22 cellular contexts compared by ENCODE assay signal in the genomic region with DNA sequence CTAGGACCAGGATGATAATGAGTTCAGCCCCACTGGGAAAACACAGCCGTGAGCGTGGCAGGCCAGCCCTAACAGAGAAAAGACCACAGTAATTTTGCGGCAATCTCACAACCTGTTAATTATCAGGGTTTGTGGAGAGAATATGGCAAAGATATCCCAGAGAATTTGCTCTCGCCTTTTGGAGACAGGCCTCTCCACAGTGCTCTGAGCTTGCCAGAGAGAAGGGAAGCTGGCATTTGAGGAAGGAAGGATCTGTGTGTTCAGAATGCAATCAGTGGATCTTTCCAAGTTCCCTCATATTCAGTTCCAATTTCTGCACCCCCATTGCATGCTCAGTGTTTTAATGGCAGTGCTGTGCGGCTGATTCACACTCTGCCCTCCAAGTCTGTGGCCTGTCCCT.
DNase-seq lines count a peak whose midpoint lies in the region; ATAC-seq, FAIRE-seq and TF ChIP-seq lines count a peak whose summit lies in the region.
"Had no signal": no experiment of that assay in that cellular context is flagged by ENCODE, and none has a peak within 500 bp of the region (broad histone marks: within the 10 kb centered on the region; RNA-seq: fewer than 3 reads in every experiment).

No MANE protein-coding gene starts in this region.

- H3K27me3 ChIP-seq in astrocyte (ENCODE audit: insufficient read depth, low read length): no peaks in the 10 kb centered on the region
- H3K27me3 ChIP-seq: BE2C had no signal

- H3K79me2 ChIP-seq in astrocyte (ENCODE audit: insufficient read depth, low read length): peaks cover 14% of the 10 kb centered on the region

- peaks cover 50% of the 10 kb centered on the region for H4K20me1 ChIP-seq in astrocyte (ENCODE audit: insufficient read depth, low read length)

- H3K4me2 ChIP-seq in astrocyte (ENCODE audit: low read length): no peak overlapping the region
- H3K4me2 ChIP-seq: GM23338 had no signal

- no peaks in the 10 kb centered on the region for H3K4me1 ChIP-seq in astrocyte (ENCODE audit: insufficient read depth, low read length)

- no peak for FAIRE-seq in astrocyte (lab: Jason Lieb, UNC)
- FAIRE-seq: G401.6, GM12891, GM19239, H54, HTR-8/SVneo had no signal

- no peaks in the 10 kb centered on the region for H3K27me3 Mint-ChIP-seq in astrocyte (ENCODE audit: low read depth, unreplicated experiment)
- H3K27me3 Mint-ChIP-seq: CD4-positive, CD25-positive, alpha-beta regulatory T cell; CD8-positive, alpha-beta memory T cell had no signal

- peaks cover 21% of the 10 kb centered on the region for H3K4me1 Mint-ChIP-seq in astrocyte (ENCODE audit: low read depth, unreplicated experiment)
- H3K4me1 Mint-ChIP-seq: CD4-positive, CD25-positive, alpha-beta regulatory T cell; CD8-positive, alpha-beta memory T cell; GM23338 had no signal

- H3K4me3 Mint-ChIP-seq in astrocyte (ENCODE audit: unreplicated experiment): no peak overlapping the region
- H3K4me3 Mint-ChIP-seq: CD4-positive, CD25-positive, alpha-beta regulatory T cell; CD8-positive, alpha-beta memory T cell; GM23338 had no signal

- DNase-seq in NCI-H2227 (lab: John Stamatoyannopoulos, UW; ENCODE audit: unreplicated experiment) (peak; percentile 7), astrocyte (ENCODE audit: low read depth) (no peak), globus pallidus (ENCODE audit: low spot score) (peak; percentile 10), RPMI8226 (no peak), sciatic nerve (ENCODE audit: low spot score) (no peak)
- DNase-seq: BE2C; CD4-positive, CD25-positive, alpha-beta regulatory T cell; CD8-positive, alpha-beta memory T cell; COR-L47; DMS 273 treated with DMSO at 0.1 percent for 48 hours; DMS53; DND-41; EL; HCEC 1CT; IMR-90 had no signal

- intact Hi-C loops in sciatic nerve (cut with DNase I): no loop called here

- no peaks in the 10 kb centered on the region for H3K9me3 ChIP-seq in astrocyte (ENCODE audit: insufficient read depth, low read depth, low read length)
- H3K9me3 ChIP-seq: BE2C had no signal

- ATAC-seq in GM21723 (IDR thresholded peaks at IDR 0.05; ENCODE audit: unreplicated experiment): no peak
- ATAC-seq in sciatic nerve: no peak
- ATAC-seq: GM23338 had no signal

- H2AFZ ChIP-seq in astrocyte (ENCODE audit: low read depth, low read length): no peak overlapping the region
- H2AFZ ChIP-seq: GM23338 had no signal

- H3K4me3 ChIP-seq in astrocyte (ENCODE audit: insufficient read depth, low read depth, low read length): no peak overlapping the region
- H3K4me3 ChIP-seq: GM23338 had no signal

- peaks cover 35% of the 10 kb centered on the region for H3K36me3 Mint-ChIP-seq in astrocyte (ENCODE audit: low read depth, unreplicated experiment)
- H3K36me3 Mint-ChIP-seq: CD4-positive, CD25-positive, alpha-beta regulatory T cell; CD8-positive, alpha-beta memory T cell had no signal

- no peak overlapping the region for H3K9ac ChIP-seq in astrocyte (ENCODE audit: low read length)

- H3K9me3 Mint-ChIP-seq in astrocyte (ENCODE audit: unreplicated experiment): no peaks in the 10 kb centered on the region
- H3K9me3 Mint-ChIP-seq: GM23338 had no signal

- no peak for TF ChIP-seq CTCF in astrocyte (IDR thresholded peaks at IDR 0.05; ENCODE audit: insufficient read depth, low read depth, low read length)

- H3K27ac Mint-ChIP-seq in astrocyte (ENCODE audit: unreplicated experiment): peak overlapping the region; percentile 3
- H3K27ac Mint-ChIP-seq: CD4-positive, CD25-positive, alpha-beta regulatory T cell; CD8-positive, alpha-beta memory T cell; GM23338 had no signal

- peaks cover 8% of the 10 kb centered on the region for H3K36me3 ChIP-seq in astrocyte (ENCODE audit: insufficient read depth, low read length)
- H3K36me3 ChIP-seq: BE2C had no signal

- no peak overlapping the region for H3K27ac ChIP-seq in astrocyte (ENCODE audit: low read depth, low read length)

Comparison
In these comparisons a context has a peak if more than half of its experiments do, and no peak if none do; other contexts are left out.
1. DNase-seq: peak in NCI-H2227 (single experiment) and globus pallidus (single experiment); none in astrocyte (single experiment), RPMI8226 (single experiment) and sciatic nerve (single experiment).